ENCODE assay signal across 7 cellular contexts in genomic region chr2:123366438-123366837, GRCh38.
"Had no signal": no experiment of that assay in that cellular context is flagged by ENCODE, and none has a peak within 500 bp of the region (broad histone marks: within the 10 kb centered on the region; RNA-seq: fewer than 3 reads in every experiment).

No MANE protein-coding gene starts in this region.

- ATAC-seq: HCT116 had no signal

- H2AFZ ChIP-seq: GM23248 had no signal

- H3K9me3 ChIP-seq: HAP-1 had no signal

- H3K27ac Mint-ChIP-seq: HFFc6 had no signal

- H3K27ac ChIP-seq: GM23248 had no signal

- DNase-seq: GM23248, GOT3, H7, HFFc6, IMR-90 had no signal

- H3K9ac ChIP-seq: GM23248 had no signal

- H3K4me3 Mint-ChIP-seq: HFFc6 had no signal

- H3K36me3 ChIP-seq: HAP-1 had no signal

- H3K4me3 ChIP-seq: GM23248, HAP-1 had no signal

- H3K4me1 ChIP-seq: HAP-1 had no signal
